Comparison of ENCODE assay signal across 30 cellular contexts in the genomic region with DNA sequence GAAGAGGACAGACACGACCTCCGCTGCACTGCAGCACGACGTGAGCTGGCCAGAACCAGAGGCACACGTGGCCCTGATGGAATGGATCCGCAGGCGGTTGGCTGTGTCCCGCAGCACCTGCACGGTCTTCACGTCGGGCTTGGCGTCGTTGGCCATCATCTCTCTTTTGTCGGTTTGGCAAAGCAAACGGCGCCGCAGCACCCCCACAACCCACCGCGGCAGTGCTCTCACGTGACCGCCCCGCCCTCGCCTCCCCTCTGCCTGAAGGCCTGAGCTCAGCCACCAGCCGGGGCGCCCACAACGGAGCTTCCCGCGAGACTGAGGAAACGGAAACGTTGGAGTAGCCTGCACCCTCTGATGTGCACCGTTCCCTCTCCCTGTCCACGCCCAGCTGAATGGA. TPM values are rescaled to one million over a fixed set of nuclear protein-coding genes. Genes with fewer than 3 reads are reported as not detected.
"Had no signal": no experiment of that assay in that cellular context is flagged by ENCODE, and none has a peak within 500 bp of the region (broad histone marks: within the 10 kb centered on the region; RNA-seq: fewer than 3 reads in every experiment).

A gene with protein sequence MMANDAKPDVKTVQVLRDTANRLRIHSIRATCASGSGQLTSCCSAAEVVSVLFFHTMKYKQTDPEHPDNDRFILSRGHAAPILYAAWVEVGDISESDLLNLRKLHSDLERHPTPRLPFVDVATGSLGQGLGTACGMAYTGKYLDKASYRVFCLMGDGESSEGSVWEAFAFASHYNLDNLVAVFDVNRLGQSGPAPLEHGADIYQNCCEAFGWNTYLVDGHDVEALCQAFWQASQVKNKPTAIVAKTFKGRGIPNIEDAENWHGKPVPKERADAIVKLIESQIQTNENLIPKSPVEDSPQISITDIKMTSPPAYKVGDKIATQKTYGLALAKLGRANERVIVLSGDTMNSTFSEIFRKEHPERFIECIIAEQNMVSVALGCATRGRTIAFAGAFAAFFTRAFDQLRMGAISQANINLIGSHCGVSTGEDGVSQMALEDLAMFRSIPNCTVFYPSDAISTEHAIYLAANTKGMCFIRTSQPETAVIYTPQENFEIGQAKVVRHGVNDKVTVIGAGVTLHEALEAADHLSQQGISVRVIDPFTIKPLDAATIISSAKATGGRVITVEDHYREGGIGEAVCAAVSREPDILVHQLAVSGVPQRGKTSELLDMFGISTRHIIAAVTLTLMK (minus strand): TSS at position 179 of the 400 bp plus-strand sequence. CDS start 20 bp downstream, at position 159.

- H3K36me3 ChIP-seq: ascending aorta, Peyer's patch, SJCRH30 had no signal

- H3K4me3 ChIP-seq: ascending aorta, body of pancreas, Peyer's patch, SJCRH30 had no signal

- H3K4me3 Mint-ChIP-seq: activated B cell treated with CpG ODN at 0.5 μM for 24 hours; activated CD4-positive, alpha-beta T cell treated with anti-CD3 and anti-CD28 coated beads, Interleukin-2, amount 10 ng/mL, durations not matched to agents 24 days and 14 days; activated naive CD8-positive, alpha-beta T cell treated with anti-CD3 and anti-CD28 coated beads, Interleukin-2, amount 50 U/mL, for 24 hours; activated T-cell treated with anti-CD3 and anti-CD28 coated beads, Interleukin-2, amount 50 U/mL, for 4 hours; T-helper 17 cell had no signal

- H3K27ac ChIP-seq: ascending aorta, body of pancreas, Peyer's patch, RWPE1, SJCRH30 had no signal

- ATAC-seq: activated naive CD4-positive, alpha-beta T cell treated with anti-CD3 and anti-CD28 coated beads, Interleukin-2, amount 50 U/mL, for 72 hours; activated naive CD8-positive, alpha-beta T cell treated with anti-CD3 and anti-CD28 coated beads, Interleukin-2, amount 50 U/mL, for 24 hours; activated T-cell treated with anti-CD3 and anti-CD28 coated beads, Interleukin-2, amount 50 U/mL, for 4 hours; body of pancreas; T-helper 17 cell had no signal

- H3K4me1 Mint-ChIP-seq: activated B cell treated with CpG ODN at 0.5 μM for 24 hours; activated CD4-positive, alpha-beta T cell treated with anti-CD3 and anti-CD28 coated beads, Interleukin-2, amount 10 ng/mL, durations not matched to agents 24 days and 14 days; activated naive CD8-positive, alpha-beta T cell treated with anti-CD3 and anti-CD28 coated beads, Interleukin-2, amount 50 U/mL, for 24 hours; T-helper 17 cell had no signal

- H3K9me3 ChIP-seq: ascending aorta, body of pancreas, Peyer's patch, SJCRH30 had no signal

- H3K36me3 Mint-ChIP-seq: activated naive CD4-positive, alpha-beta T cell treated with anti-CD3 and anti-CD28 coated beads, Interleukin-2, amount 50 U/mL, for 72 hours had no signal

- H3K27me3 ChIP-seq: ascending aorta, body of pancreas, Peyer's patch, SJCRH30 had no signal

- H3K4me1 ChIP-seq: Peyer's patch, SJCRH30 had no signal

- H3K27ac Mint-ChIP-seq: activated B cell treated with CpG ODN at 0.5 μM for 24 hours; activated CD4-positive, alpha-beta T cell treated with anti-CD3 and anti-CD28 coated beads, Interleukin-2, amount 10 ng/mL, durations not matched to agents 24 days and 14 days; activated naive CD4-positive, alpha-beta T cell treated with anti-CD3 and anti-CD28 coated beads, Interleukin-2, amount 50 U/mL, for 72 hours; activated naive CD8-positive, alpha-beta T cell treated with anti-CD3 and anti-CD28 coated beads, Interleukin-2, amount 50 U/mL, for 24 hours; T-helper 17 cell had no signal

- H3K9me3 Mint-ChIP-seq: activated B cell treated with CpG ODN at 0.5 μM for 24 hours; activated CD4-positive, alpha-beta T cell treated with anti-CD3 and anti-CD28 coated beads, Interleukin-2, amount 10 ng/mL, durations not matched to agents 24 days and 14 days; activated naive CD4-positive, alpha-beta T cell treated with anti-CD3 and anti-CD28 coated beads, Interleukin-2, amount 50 U/mL, for 72 hours; activated naive CD8-positive, alpha-beta T cell treated with anti-CD3 and anti-CD28 coated beads, Interleukin-2, amount 50 U/mL, for 24 hours; activated T-cell treated with anti-CD3 and anti-CD28 coated beads, Interleukin-2, amount 50 U/mL, for 4 hours had no signal

- DNase-seq: activated B cell treated with CpG ODN at 0.5 μM for 24 hours; activated CD4-positive, alpha-beta T cell treated with anti-CD3 and anti-CD28 coated beads for 1 hour; activated CD4-positive, alpha-beta T cell treated with anti-CD3 and anti-CD28 coated beads, Interleukin-2, amount 10 ng/mL, durations not matched to agents 24 days and 14 days; activated CD4-positive, alpha-beta T cell treated with anti-CD3 and anti-CD28 coated beads, Interleukin-2, amount 50 U/mL, for 48 hours; activated CD8-positive, alpha-beta memory T cell treated with anti-CD3 and anti-CD28 coated beads for 24 hours; activated effector memory CD4-positive, alpha-beta T cell treated with anti-CD3 and anti-CD28 coated beads, Interleukin-2, amount 50 U/mL, for 16 hours; activated naive CD4-positive, alpha-beta T cell treated with Interleukin-2 at 50 U/mL for 16 hours; activated naive CD8-positive, alpha-beta T cell treated with anti-CD3 and anti-CD28 coated beads, Interleukin-2, amount 50 U/mL, for 24 hours; activated T-cell treated with anti-CD3 and anti-CD28 coated beads, Interleukin-2, amount 50 U/mL, for 4 hours; amniotic stem cell; body of pancreas; central memory CD4-positive, alpha-beta T cell; Karpas-422; MM.1S; NCI-H1105 treated with DMSO at 0.1 percent for 48 hours; NCI-H1436 treated with DMSO at 0.1 percent for 48 hours; NCI-H1930; NCI-H2107; NCI-H2171 treated with DMSO at 0.1 percent for 48 hours; NCI-H524; NCI-H82; NK-92 treated with Interleukin-12 subunit alpha and Interleukin-12 subunit beta, amount 100 ng/mL, for 24 hours; Peyer's patch; Right ventricle myocardium superior; SJCRH30; T-helper 17 cell; T-helper 9 cell had no signal

RNA-seq across cellular contexts. Expression of the gene that starts here (rescaled TPM):
- total RNA-seq: activated CD4-positive, alpha-beta T cell treated with anti-CD3 and anti-CD28 coated beads, Interleukin-2, amount 10 ng/mL, durations not matched to agents 24 days and 14 days; activated naive CD4-positive, alpha-beta T cell treated with anti-CD3 and anti-CD28 coated beads, Interleukin-2, amount 50 U/mL, for 72 hours; activated T-cell treated with anti-CD3 and anti-CD28 coated beads, Interleukin-2, amount 50 U/mL, for 4 hours; ascending aorta; body of pancreas; Peyer's patch; Right ventricle myocardium superior; SJCRH30 had no signal
